Comparison of ENCODE assay signal across 1 cellular context in the genomic region with DNA sequence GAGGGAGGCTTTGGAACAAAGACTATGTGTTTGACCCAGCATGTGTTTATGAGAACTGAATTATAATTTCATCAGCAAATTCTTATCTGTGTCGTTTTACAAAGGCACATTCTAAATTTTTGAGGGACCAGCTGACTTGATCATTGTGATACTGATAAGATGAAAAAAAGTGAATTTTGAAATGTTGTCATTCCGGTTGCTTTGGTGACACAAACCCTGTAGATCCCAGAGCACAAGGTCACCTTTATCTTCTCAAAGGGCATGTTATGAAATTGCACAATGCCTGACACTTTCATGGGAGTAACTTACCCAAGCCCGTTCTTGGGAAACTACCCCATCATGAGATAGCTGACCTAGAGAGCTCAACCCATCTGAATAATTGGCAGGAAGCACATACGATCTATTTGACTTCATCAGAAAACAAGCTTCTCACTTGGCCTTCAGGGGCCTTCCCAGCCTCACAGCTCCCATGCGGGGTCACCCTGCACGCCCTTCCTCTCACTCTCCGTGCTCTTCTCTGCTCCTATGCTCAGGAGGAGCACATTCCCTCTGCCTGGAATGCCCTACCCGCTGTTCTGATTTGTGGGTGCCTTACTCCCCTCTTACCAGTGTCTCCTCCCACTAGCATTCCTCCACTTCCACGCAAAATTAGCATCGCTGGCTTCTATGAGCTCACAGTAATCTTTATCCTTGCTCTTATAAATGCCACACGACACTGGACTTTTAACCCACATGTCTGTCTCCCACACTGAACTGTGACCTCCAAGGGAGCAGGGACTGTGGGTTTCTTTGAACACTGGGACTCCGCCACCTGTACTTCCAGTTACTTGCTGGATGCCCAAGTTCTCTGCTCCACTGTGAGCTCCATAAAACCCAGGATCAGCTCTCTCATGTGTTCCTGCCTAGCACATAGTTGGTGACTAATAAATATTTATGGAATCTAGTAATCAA.
TF ChIP-seq lines count a peak whose summit lies in the region.

No MANE protein-coding gene starts in this region.

TF ChIP-seq in HepG2, 621 proteins besides CTCF, POLR2A, EP300 and RAD21 (continued from another document and continues in another):
- TF ChIP-seq ZNF737 (CRISPR knock-in tag; IDR thresholded peaks at IDR 0.05; ENCODE audit: borderline replicate concordance) (no peak; the same call in 1 of the 2 replicates), ZNF567 (CRISPR knock-in tag; IDR thresholded peaks at IDR 0.05; ENCODE audit: borderline replicate concordance) (peak; percentile 76; the same call in 1 of the 2 replicates), ZBTB4 (CRISPR knock-in tag; IDR thresholded peaks at IDR 0.05; ENCODE audit: borderline replicate concordance) (peak; percentile 38; the same call in 1 of the 2 replicates), ZMYM3 (CRISPR knock-in tag; IDR thresholded peaks at IDR 0.05) (peak; percentile 76; the same call in 1 of the 2 replicates), ZNF446 (CRISPR knock-in tag; IDR thresholded peaks at IDR 0.05) (no peak; the same call in 1 of the 2 replicates), MEIS1 (CRISPR knock-in tag; IDR thresholded peaks at IDR 0.05; ENCODE audit: borderline replicate concordance) (peak; percentile 59; the same call in 1 of the 2 replicates), JDP2 (CRISPR knock-in tag; IDR thresholded peaks at IDR 0.05; ENCODE audit: borderline replicate concordance) (no peak; the same call in 1 of the 2 replicates), SNAPC5 (CRISPR knock-in tag; IDR thresholded peaks at IDR 0.05; ENCODE audit: borderline replicate concordance) (no peak), CEBPB (IDR thresholded peaks at IDR 0.05; ENCODE audit: borderline replicate concordance, low read depth, low read length) (peak; percentile 100), TCF12 (IDR thresholded peaks at IDR 0.05) (no peak), TCF12 (CRISPR knock-in tag; IDR thresholded peaks at IDR 0.05) (peak; percentile 97), NCOA1 (CRISPR knock-in tag; IDR thresholded peaks at IDR 0.05) (peak; percentile 96), NFKBIZ (CRISPR knock-in tag; IDR thresholded peaks at IDR 0.05) (peak; percentile 98), DNMT3B (CRISPR knock-in tag; conservative IDR thresholded peaks at IDR 0.05) (peak; percentile 97), MATR3 (CRISPR knock-in tag; IDR thresholded peaks at IDR 0.05) (no peak), ZNF816 (CRISPR knock-in tag; IDR thresholded peaks at IDR 0.05; ENCODE audit: borderline replicate concordance) (0 out of 2 replicates have a peak, but pooled peaks have one; percentile 53), ZSCAN30 (CRISPR knock-in tag; IDR thresholded peaks at IDR 0.05) (0 out of 2 replicates have a peak, but pooled peaks have one; percentile 67), ZNF138 (CRISPR knock-in tag; IDR thresholded peaks at IDR 0.05; ENCODE audit: low read depth) (no peak), ATF1 (CRISPR knock-in tag; IDR thresholded peaks at IDR 0.05) (peak; percentile 76), BCL3 (CRISPR knock-in tag; IDR thresholded peaks at IDR 0.05) (no peak), ZNF317 (CRISPR knock-in tag; IDR thresholded peaks at IDR 0.05) (peak; percentile 93), ARNT2 (CRISPR knock-in tag; IDR thresholded peaks at IDR 0.05; ENCODE audit: low read depth) (peak; percentile 81), ZSCAN20 (CRISPR knock-in tag; IDR thresholded peaks at IDR 0.05; ENCODE audit: borderline replicate concordance) (no peak; the same call in 1 of the 2 replicates), ZFP1 (CRISPR knock-in tag; IDR thresholded peaks at IDR 0.05) (peak; percentile 96), ZNF143 (CRISPR knock-in tag; IDR thresholded peaks at IDR 0.05) (peak; percentile 64), ZNF33B (CRISPR knock-in tag; IDR thresholded peaks at IDR 0.05) (no peak), CCDC6 (CRISPR knock-in tag; IDR thresholded peaks at IDR 0.05) (peak; percentile 90; the same call in 1 of the 2 replicates), GABPB1 (CRISPR knock-in tag; IDR thresholded peaks at IDR 0.05) (peak; percentile 58), RERE (CRISPR knock-in tag; IDR thresholded peaks at IDR 0.05; ENCODE audit: low read depth) (peak; percentile 97), ZNF496 (CRISPR knock-in tag; IDR thresholded peaks at IDR 0.05; ENCODE audit: insufficient replicate concordance) (no peak), FOXO4 (CRISPR knock-in tag; conservative IDR thresholded peaks at IDR 0.05) (peak; percentile 62; the same call in 1 of the 2 replicates), SETDB1 (CRISPR knock-in tag; IDR thresholded peaks at IDR 0.05; ENCODE audit: borderline replicate concordance) (no peak), ZNF451 (CRISPR knock-in tag; IDR thresholded peaks at IDR 0.05) (no peak), MYC (CRISPR knock-in tag; IDR thresholded peaks at IDR 0.05; ENCODE audit: borderline replicate concordance) (peak; percentile 84), ZBTB33 (CRISPR knock-in tag; IDR thresholded peaks at IDR 0.05) (no peak), NR2F6 (IDR thresholded peaks at IDR 0.05) (peak; percentile 99), NR2F6 (CRISPR knock-in tag; IDR thresholded peaks at IDR 0.05) (peak; percentile 99), NFE2L2 (IDR thresholded peaks at IDR 0.05; ENCODE audit: low read length) (no peak), ZNF430 (CRISPR knock-in tag; IDR thresholded peaks at IDR 0.05) (peak; percentile 97), NR2F2 (IDR thresholded peaks at IDR 0.05; ENCODE audit: borderline replicate concordance, low read depth) (peak; percentile 99), ZNF530 (CRISPR knock-in tag; IDR thresholded peaks at IDR 0.05; ENCODE audit: low read depth) (no peak), REPIN1 (CRISPR knock-in tag; IDR thresholded peaks at IDR 0.05; ENCODE audit: borderline replicate concordance, low read depth) (peak; percentile 34; the same call in 1 of the 2 replicates), ZNF720 (CRISPR knock-in tag; IDR thresholded peaks at IDR 0.05) (no peak), ZNF552 (CRISPR knock-in tag; IDR thresholded peaks at IDR 0.05; ENCODE audit: borderline replicate concordance) (no peak)
- TF ChIP-seq, protein P1, sequence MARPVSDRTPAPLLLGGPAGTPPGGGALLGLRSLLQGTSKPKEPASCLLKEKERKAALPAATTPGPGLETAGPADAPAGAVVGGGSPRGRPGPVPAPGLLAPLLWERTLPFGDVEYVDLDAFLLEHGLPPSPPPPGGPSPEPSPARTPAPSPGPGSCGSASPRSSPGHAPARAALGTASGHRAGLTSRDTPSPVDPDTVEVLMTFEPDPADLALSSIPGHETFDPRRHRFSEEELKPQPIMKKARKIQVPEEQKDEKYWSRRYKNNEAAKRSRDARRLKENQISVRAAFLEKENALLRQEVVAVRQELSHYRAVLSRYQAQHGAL (CRISPR knock-in tag; IDR thresholded peaks at IDR 0.05; ENCODE audit: not compliant biosample characterization): no peak
- TF ChIP-seq, protein P2, sequence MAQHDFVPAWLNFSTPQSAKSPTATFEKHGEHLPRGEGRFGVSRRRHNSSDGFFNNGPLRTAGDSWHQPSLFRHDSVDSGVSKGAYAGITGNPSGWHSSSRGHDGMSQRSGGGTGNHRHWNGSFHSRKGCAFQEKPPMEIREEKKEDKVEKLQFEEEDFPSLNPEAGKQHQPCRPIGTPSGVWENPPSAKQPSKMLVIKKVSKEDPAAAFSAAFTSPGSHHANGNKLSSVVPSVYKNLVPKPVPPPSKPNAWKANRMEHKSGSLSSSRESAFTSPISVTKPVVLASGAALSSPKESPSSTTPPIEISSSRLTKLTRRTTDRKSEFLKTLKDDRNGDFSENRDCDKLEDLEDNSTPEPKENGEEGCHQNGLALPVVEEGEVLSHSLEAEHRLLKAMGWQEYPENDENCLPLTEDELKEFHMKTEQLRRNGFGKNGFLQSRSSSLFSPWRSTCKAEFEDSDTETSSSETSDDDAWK (CRISPR knock-in tag; IDR thresholded peaks at IDR 0.05): no peak
